In genomic region chr3:63863150-63864007, GRCh38 we compare ENCODE assay signal across 8 cellular contexts. TPM values are rescaled to one million over a fixed set of nuclear protein-coding genes. Genes with fewer than 3 reads are reported as not detected.
A peak's percentile ranks its signal among the peaks of the same experiment; 100 is the strongest.
DNase-seq lines count a peak whose midpoint lies in the region; ATAC-seq and TF ChIP-seq lines count a peak whose summit lies in the region.

Gene ATXN7 (plus strand): TSS chr3:63863867. CDS start chr3:63912599, 48,732 bp downstream.
Gene THOC7 (minus strand): TSS chr3:63863805. CDS start chr3:63863790, 15 bp downstream.

- H3K27ac ChIP-seq in A673 (ENCODE audit: low read depth, low read length, poor library complexity, severe bottlenecking) (peak within 1 kb of the TSS; percentile 91), esophagus (ENCODE audit: low read depth in 2 of 2, low read length in 1 of 2) (peak within 1 kb of the TSS; percentile 84 to 93), muscle layer of duodenum (ENCODE audit: low read length) (peak within 1 kb of the TSS; percentile 69)

- CTCF ChIA-PET in A673 (lab: Charles Lee) = no interaction called here

- peaks cover 56% of the 10 kb centered on the region for H3K36me3 Mint-ChIP-seq in activated T-cell treated with anti-CD3 and anti-CD28 coated beads, Interleukin-2, amount 50 U/mL, for 24 hours (ENCODE audit: low read depth)
- H3K36me3 Mint-ChIP-seq in stimulated activated memory B cell treated with anti-CD40 and anti-IgM and Interleukin-4, amounts not matched to agents 10 μg/mL and 1 μg/mL and 100 μg/mL, for 72 hours = no peaks in the 10 kb centered on the region

- DNase-seq in A673 (ENCODE audit: low spot score) (peak; percentile 51), NOMO-1 treated with dmso at 0.1 percent for 144 hours (lab: John Stamatoyannopoulos, UW; ENCODE audit: unreplicated experiment) (peak; percentile 39)
- peak; percentile 85 for DNase-seq in activated T-cell treated with anti-CD3 and anti-CD28 coated beads, Interleukin-2, amount 50 U/mL, for 24 hours

- H3K4me1 Mint-ChIP-seq in activated T-cell treated with anti-CD3 and anti-CD28 coated beads, Interleukin-2, amount 50 U/mL, for 24 hours (ENCODE audit: low read depth) = peaks cover 62% of the 10 kb centered on the region
- H3K4me1 Mint-ChIP-seq in stimulated activated memory B cell treated with anti-CD40 and anti-IgM and Interleukin-4, amounts not matched to agents 10 μg/mL and 1 μg/mL and 100 μg/mL, for 72 hours = peaks cover 62% of the 10 kb centered on the region

- H3K27me3 Mint-ChIP-seq in activated T-cell treated with anti-CD3 and anti-CD28 coated beads, Interleukin-2, amount 50 U/mL, for 24 hours = no peaks in the 10 kb centered on the region
- H3K27me3 Mint-ChIP-seq in stimulated activated memory B cell treated with anti-CD40 and anti-IgM and Interleukin-4, amounts not matched to agents 10 μg/mL and 1 μg/mL and 100 μg/mL, for 72 hours = no peaks in the 10 kb centered on the region

- peak within 1 kb of the TSS; percentile 92 for H3K4me3 Mint-ChIP-seq in activated T-cell treated with anti-CD3 and anti-CD28 coated beads, Interleukin-2, amount 50 U/mL, for 24 hours
- peak within 1 kb of the TSS; percentile 98 for H3K4me3 Mint-ChIP-seq in stimulated activated memory B cell treated with anti-CD40 and anti-IgM and Interleukin-4, amounts not matched to agents 10 μg/mL and 1 μg/mL and 100 μg/mL, for 72 hours

- peak within 1 kb of the TSS; percentile 96 for H3K27ac Mint-ChIP-seq in activated T-cell treated with anti-CD3 and anti-CD28 coated beads, Interleukin-2, amount 50 U/mL, for 24 hours
- peak within 1 kb of the TSS; percentile 99 for H3K27ac Mint-ChIP-seq in stimulated activated memory B cell treated with anti-CD40 and anti-IgM and Interleukin-4, amounts not matched to agents 10 μg/mL and 1 μg/mL and 100 μg/mL, for 72 hours

- ATAC-seq in GM18517 (IDR thresholded peaks at IDR 0.05; ENCODE audit: unreplicated experiment) (peak; percentile 78), HG02981 (IDR thresholded peaks at IDR 0.05; ENCODE audit: unreplicated experiment) (peak; percentile 69)
- ATAC-seq in stimulated activated memory B cell treated with anti-CD40 and anti-IgM and Interleukin-4, amounts not matched to agents 10 μg/mL and 1 μg/mL and 100 μg/mL, for 72 hours = peak; percentile 88

- no peaks in the 10 kb centered on the region for H3K4me1 ChIP-seq in A673 (ENCODE audit: insufficient read depth, low read length, poor library complexity, severe bottlenecking)
- peaks cover 0 to 4% of the 10 kb centered on the region in 2 donors for H3K4me1 ChIP-seq in esophagus (ENCODE audit: control insufficient read depth in 2 of 2, insufficient read depth in 2 of 2, low read length in 1 of 2)
- peaks cover 9 to 17% of the 10 kb centered on the region in 2 donors for H3K4me1 ChIP-seq in muscle layer of duodenum (ENCODE audit: control insufficient read depth in 1 of 2, insufficient read depth in 2 of 2, low read length in 2 of 2)

- no TSS peak for BruUV-seq in A673 (replicated peaks; lab: Mats Ljungman, UMichigan)

- intact Hi-C loops in A673 (cut with micrococcal nuclease; ENCODE audit: unreplicated experiment) = no loop called here

- TF ChIP-seq CTCF in A673 (conservative IDR thresholded peaks at IDR 0.05; ENCODE audit: low read depth, low read length) = no peak

- no peaks in the 10 kb centered on the region for H3K9me3 Mint-ChIP-seq in activated T-cell treated with anti-CD3 and anti-CD28 coated beads, Interleukin-2, amount 50 U/mL, for 24 hours
- H3K9me3 Mint-ChIP-seq in stimulated activated memory B cell treated with anti-CD40 and anti-IgM and Interleukin-4, amounts not matched to agents 10 μg/mL and 1 μg/mL and 100 μg/mL, for 72 hours = no peaks in the 10 kb centered on the region

- POLR2A ChIA-PET in A673 (lab: Charles Lee; ENCODE audit: low non-redundant PET) = no interaction called here

- H3K27me3 ChIP-seq in A673 (replicated peaks; ENCODE audit: insufficient read depth, low read depth, low read length, poor library complexity) (no peaks in the 10 kb centered on the region), esophagus (ENCODE audit: control insufficient read depth in 1 of 2, insufficient read depth in 2 of 2, low read length in 2 of 2) (no peaks in the 10 kb centered on the region), muscle layer of duodenum (ENCODE audit: low read depth, low read length) (no peaks in the 10 kb centered on the region)

- H3K9me3 ChIP-seq in A673 (ENCODE audit: low read depth, low read length, poor library complexity, severe bottlenecking) (no peaks in the 10 kb centered on the region), esophagus (ENCODE audit: control insufficient read depth in 2 of 2, insufficient read depth in 1 of 2, low read depth in 1 of 2, low read length in 1 of 2) (no peaks in the 10 kb centered on the region), muscle layer of duodenum (ENCODE audit: control insufficient read depth in 1 of 2, low read length in 2 of 2) (no peaks in the 10 kb centered on the region)

- WGBS in esophagus, 2 donors = 1 to 2% methylated on average over 50 to 98 of the region's 98 CpGs

- H3K4me3 ChIP-seq in A673 (ENCODE audit: low read depth, low read length, poor library complexity, severe bottlenecking) (peak within 1 kb of the TSS; percentile 76), esophagus (ENCODE audit: low read depth in 1 of 2, low read length in 2 of 2) (peak within 1 kb of the TSS; percentile 89 to 99), muscle layer of duodenum (ENCODE audit: low read depth in 1 of 2, low read length in 2 of 2) (peak within 1 kb of the TSS; percentile 85 to 88)

- H3K36me3 ChIP-seq in A673 (ENCODE audit: insufficient read depth, low read length, poor library complexity, severe bottlenecking) = no peaks in the 10 kb centered on the region
- no peaks in the 10 kb centered on the region for H3K36me3 ChIP-seq in esophagus (ENCODE audit: control insufficient read depth in 2 of 2, insufficient read depth in 2 of 2, low read length in 1 of 2)
- no peaks in the 10 kb centered on the region for H3K36me3 ChIP-seq in muscle layer of duodenum (ENCODE audit: control insufficient read depth in 1 of 2, insufficient read depth in 2 of 2, low read length in 2 of 2)

RNA-seq across cellular contexts. Expression of gene ATXN7, which starts in this region (rescaled TPM):
- total RNA-seq in A673 (2021) = 11.3 and 13.8 TPM in 2 replicates
- 1 to 10 TPM; 2.6 to 5.9 TPM for polyA plus RNA-seq in esophagus

RNA-seq across cellular contexts. Expression of gene THOC7, which starts in this region (rescaled TPM):
- total RNA-seq in A673 (2021) = 37.3 and 41.4 TPM in 2 replicates
- 100 to 1,000 TPM in 1 of 2 donors, 10 to 100 TPM in 1; 80.7 to 223 TPM for polyA plus RNA-seq in esophagus

Comparison
In these comparisons a context has a peak if more than half of its experiments do, and no peak if none do; other contexts are left out.
1. Peak in every context shown above with its lines: DNase-seq, ATAC-seq, H3K4me3 ChIP-seq and H3K27ac ChIP-seq.